ENCODE assay signal across 16 cellular contexts in the genomic region with DNA sequence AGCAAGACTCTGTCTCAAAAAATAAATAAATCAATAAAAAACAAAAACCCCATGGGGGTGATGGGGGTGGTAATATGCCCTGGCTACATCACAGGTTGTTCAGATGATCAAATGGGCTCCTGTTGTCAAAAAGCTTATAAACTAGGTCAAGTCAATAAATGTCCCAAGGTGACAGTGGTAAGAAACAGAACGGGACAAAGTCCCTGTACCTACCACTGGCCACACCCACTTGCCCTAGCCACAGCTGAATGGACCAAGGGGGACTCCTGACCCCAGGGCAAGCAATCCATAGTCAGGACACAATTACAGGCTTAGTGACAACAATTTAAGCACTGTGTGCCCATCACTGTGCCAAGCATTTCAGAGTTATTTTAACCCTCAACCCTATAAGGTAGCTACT. TPM values are rescaled to one million over a fixed set of nuclear protein-coding genes. Genes with fewer than 3 reads are reported as not detected.
DNase-seq lines count a peak whose midpoint lies in the region; ATAC-seq and TF ChIP-seq lines count a peak whose summit lies in the region.
"Had no signal": no experiment of that assay in that cellular context is flagged by ENCODE, and none has a peak within 500 bp of the region (broad histone marks: within the 10 kb centered on the region; RNA-seq: fewer than 3 reads in every experiment).

No MANE protein-coding gene starts in this region.

- no peaks in the 10 kb centered on the region for H3K27me3 Mint-ChIP-seq in activated CD8-positive, alpha-beta T cell treated with anti-CD3 and anti-CD28 coated beads, Interleukin-2, amount 10 ng/mL, durations not matched to agents 7 days and 5 days (ENCODE audit: low read depth)

- CTCF ChIA-PET in activated CD8-positive, alpha-beta T cell treated with anti-CD3 and anti-CD28 coated beads, Interleukin-2, amount 10 ng/mL, durations not matched to agents 7 days and 5 days (lab: Charles Lee) = no interaction called here

- POLR2A ChIA-PET in activated CD8-positive, alpha-beta T cell treated with anti-CD3 and anti-CD28 coated beads, Interleukin-2, amount 10 ng/mL, durations not matched to agents 7 days and 5 days (lab: Charles Lee) = interaction anchor here (1.4 kb wide), 1 partner anchor 14 kb away, joined by 7 read pairs; no protein-coding TSS in a partner anchor

- intact Hi-C loops in colonic mucosa (cut with DNase I) = no loop called here
- intact Hi-C loops in tibial artery (cut with DNase I; ENCODE audit: low total_unique reads) = no loop called here

- WGBS in liver = 31% methylated on average over 1 of the region's 1 CpG

- no peaks in the 10 kb centered on the region for H3K27me3 ChIP-seq in HUES6 (ENCODE audit: control insufficient read depth, insufficient read depth, low read length)
- no peaks in the 10 kb centered on the region for H3K27me3 ChIP-seq in colonic mucosa
- no peaks in the 10 kb centered on the region for H3K27me3 ChIP-seq in liver (ENCODE audit: control insufficient read depth in 4 of 4, insufficient read depth in 4 of 4, low read length in 3 of 4)
- no peaks in the 10 kb centered on the region for H3K27me3 ChIP-seq in tibial artery

- peak in 1 of 2 donors; percentile 24 for TF ChIP-seq RAD21 in liver (IDR thresholded peaks at IDR 0.05)

- peak overlapping the region; percentile 34; the same call in 1 of the 2 replicates for H3K4me3 ChIP-seq in HUES6 (ENCODE audit: low read depth, low read length)
- no peak overlapping the region for H3K4me3 ChIP-seq in colonic mucosa
- no peak overlapping the region for H3K4me3 ChIP-seq in liver (ENCODE audit: low read depth in 1 of 3, low read length in 3 of 3)
- H3K4me3 ChIP-seq in tibial artery = no peak overlapping the region

- H3K4me3 Mint-ChIP-seq in stimulated activated effector memory CD8-positive, alpha-beta T cell treated with anti-CD3 and anti-CD28 coated beads, Interleukin-12 subunit alpha, Interleukin-12 subunit beta, amount 100 ng/mL, for 72 hours = no peak overlapping the region
- no peak overlapping the region for H3K4me3 Mint-ChIP-seq in activated CD8-positive, alpha-beta T cell treated with anti-CD3 and anti-CD28 coated beads, Interleukin-2, amount 10 ng/mL, durations not matched to agents 7 days and 5 days

- H3K9ac ChIP-seq in HUES6 (ENCODE audit: low read length) (no peak overlapping the region), colonic mucosa (ENCODE audit: low read depth in 2 of 2, low read length in 2 of 2) (no peak overlapping the region), liver (ENCODE audit: low read depth in 1 of 2, low read length in 2 of 2) (no peak overlapping the region)
- H3K9ac ChIP-seq: KMS-11 had no signal

- H3K27ac ChIP-seq in HUES6 (ENCODE audit: low read depth, low read length) = peak overlapping the region; percentile 64; the same call in 1 of the 2 replicates
- H3K27ac ChIP-seq in colonic mucosa = peak overlapping the region; percentile 0
- peak overlapping the region; percentile 52 to 66 for H3K27ac ChIP-seq in liver (ENCODE audit: low read depth in 1 of 2, low read length in 2 of 2)
- H3K27ac ChIP-seq in tibial artery = no peak overlapping the region
- H3K27ac ChIP-seq: KMS-11 had no signal

- H3K27ac Mint-ChIP-seq in stimulated activated effector memory CD8-positive, alpha-beta T cell treated with anti-CD3 and anti-CD28 coated beads, Interleukin-12 subunit alpha, Interleukin-12 subunit beta, amount 100 ng/mL, for 72 hours = peak overlapping the region; percentile 24
- no peak overlapping the region for H3K27ac Mint-ChIP-seq in activated CD8-positive, alpha-beta T cell treated with anti-CD3 and anti-CD28 coated beads, Interleukin-2, amount 10 ng/mL, durations not matched to agents 7 days and 5 days

- H3K9me3 Mint-ChIP-seq in stimulated activated effector memory CD8-positive, alpha-beta T cell treated with anti-CD3 and anti-CD28 coated beads, Interleukin-12 subunit alpha, Interleukin-12 subunit beta, amount 100 ng/mL, for 72 hours = no peaks in the 10 kb centered on the region
- no peaks in the 10 kb centered on the region for H3K9me3 Mint-ChIP-seq in activated CD8-positive, alpha-beta T cell treated with anti-CD3 and anti-CD28 coated beads, Interleukin-2, amount 10 ng/mL, durations not matched to agents 7 days and 5 days (ENCODE audit: insufficient read depth)

- peaks cover 21% of the 10 kb centered on the region for H3K4me1 ChIP-seq in HUES6 (ENCODE audit: control insufficient read depth, insufficient read depth, low read length)
- H3K4me1 ChIP-seq in colonic mucosa = peaks cover under 1% of the 10 kb centered on the region
- peaks cover 4 to 33% (median 26%) of the 10 kb centered on the region in 4 donors for H3K4me1 ChIP-seq in liver (ENCODE audit: control insufficient read depth in 4 of 4, insufficient read depth in 4 of 4, low read length in 3 of 4)
- peaks cover 0 to 5% (median 1%) of the 10 kb centered on the region in 4 donors for H3K4me1 ChIP-seq in tibial artery

- peaks cover 41% of the 10 kb centered on the region for H3K36me3 Mint-ChIP-seq in stimulated activated effector memory CD8-positive, alpha-beta T cell treated with anti-CD3 and anti-CD28 coated beads, Interleukin-12 subunit alpha, Interleukin-12 subunit beta, amount 100 ng/mL, for 72 hours
- peaks cover 53% of the 10 kb centered on the region for H3K36me3 Mint-ChIP-seq in activated CD8-positive, alpha-beta T cell treated with anti-CD3 and anti-CD28 coated beads, Interleukin-2, amount 10 ng/mL, durations not matched to agents 7 days and 5 days (ENCODE audit: low read depth)

- ATAC-seq in stimulated activated effector memory CD8-positive, alpha-beta T cell treated with anti-CD3 and anti-CD28 coated beads, Interleukin-12 subunit alpha, Interleukin-12 subunit beta, amount 100 ng/mL, for 72 hours = no peak
- no peak for ATAC-seq in GM21447 (IDR thresholded peaks at IDR 0.05; ENCODE audit: unreplicated experiment)
- ATAC-seq in activated CD8-positive, alpha-beta T cell treated with anti-CD3 and anti-CD28 coated beads, Interleukin-2, amount 10 ng/mL, durations not matched to agents 7 days and 5 days = no peak

- DNase-seq in colonic mucosa (peak; percentile 35), tibial artery (no peak)
- no peak for DNase-seq in stimulated activated effector memory CD8-positive, alpha-beta T cell treated with anti-CD3 and anti-CD28 coated beads, Interleukin-12 subunit alpha, Interleukin-12 subunit beta, amount 100 ng/mL, for 72 hours (ENCODE audit: low spot score in 2 of 2)
- no peak for DNase-seq in activated CD8-positive, alpha-beta T cell treated with anti-CD3 and anti-CD28 coated beads, Interleukin-2, amount 10 ng/mL, durations not matched to agents 7 days and 5 days
- DNase-seq: ACHN, Caco-2, EL, HCEC 1CT, NCI-H146, NCI-H2081, NCI-H510A treated with DMSO at 0.1 percent for 48 hours, NCI-H82 had no signal

- H3K4me1 Mint-ChIP-seq in stimulated activated effector memory CD8-positive, alpha-beta T cell treated with anti-CD3 and anti-CD28 coated beads, Interleukin-12 subunit alpha, Interleukin-12 subunit beta, amount 100 ng/mL, for 72 hours = peaks cover 16% of the 10 kb centered on the region
- peaks cover 4% of the 10 kb centered on the region for H3K4me1 Mint-ChIP-seq in activated CD8-positive, alpha-beta T cell treated with anti-CD3 and anti-CD28 coated beads, Interleukin-2, amount 10 ng/mL, durations not matched to agents 7 days and 5 days (ENCODE audit: low read depth)

- no peak for TF ChIP-seq CTCF in colonic mucosa (IDR thresholded peaks at IDR 0.05)
- TF ChIP-seq CTCF in liver (IDR thresholded peaks at IDR 0.05; ENCODE audit: low read depth, low read length, missing input control) = no peak
- TF ChIP-seq CTCF in tibial artery (IDR thresholded peaks at IDR 0.05) = no peak

- H3K36me3 ChIP-seq in HUES6 (ENCODE audit: control insufficient read depth, insufficient read depth, low read length) = peaks cover 64% of the 10 kb centered on the region
- H3K36me3 ChIP-seq in colonic mucosa = peaks cover 9% of the 10 kb centered on the region
- H3K36me3 ChIP-seq in liver (ENCODE audit: control insufficient read depth in 4 of 4, insufficient read depth in 3 of 4, low read depth in 1 of 4, low read length in 3 of 4) = peaks cover 6 to 39% (median 15%) of the 10 kb centered on the region in 4 donors
- H3K36me3 ChIP-seq in tibial artery = peaks cover 48 to 86% (median 79%) of the 10 kb centered on the region in 3 donors

- H3K9me3 ChIP-seq in HUES6 (ENCODE audit: control insufficient read depth, insufficient read depth, low read depth, low read length) (0 out of 2 replicates have a peak, but pooled peaks cover 3% of the 10 kb centered on the region), colonic mucosa (no peaks in the 10 kb centered on the region), liver (ENCODE audit: control insufficient read depth in 4 of 4, low read length in 3 of 4) (no peaks in the 10 kb centered on the region), tibial artery (no peaks in the 10 kb centered on the region)
- H3K9me3 ChIP-seq: Caco-2 had no signal

TF ChIP-seq in liver, 16 proteins besides CTCF, POLR2A, EP300 and RAD21 (continues in another document):
- TF ChIP-seq TAF1 (conservative IDR thresholded peaks at IDR 0.05) (no peak), SP1 (IDR thresholded peaks at IDR 0.05) (peak; percentile 93), EGR1 (IDR thresholded peaks at IDR 0.05; ENCODE audit: low read depth in 2 of 2) (no peak)

RNA-seq across cellular contexts. Expression of a gene that starts 6.0 kb away (rescaled TPM):
- 10 to 100 TPM; 28.9 to 36.0 TPM for total RNA-seq in colonic mucosa
- total RNA-seq in liver = 10 to 100 TPM; 28.4 to 33.9 TPM
- 10 to 100 TPM; 12.8 to 19.4 TPM for polyA plus RNA-seq in liver
- total RNA-seq in activated CD8-positive, alpha-beta T cell treated with anti-CD3 and anti-CD28 coated beads, Interleukin-2, amount 10 ng/mL, durations not matched to agents 7 days and 5 days = 10 to 100 TPM; 17.1 to 18.1 TPM

RNA-seq across cellular contexts. Expression of a gene that starts 9.4 kb away (rescaled TPM):
- total RNA-seq in colonic mucosa (10 to 100 TPM; 11.6 to 15.2 TPM), liver (1 to 10 TPM; 1.8 to 5.1 TPM)
- 1 to 10 TPM in 1 of 2 donors, under 1 TPM in 1; 0.89 to 1.3 TPM for polyA plus RNA-seq in liver
- 1 to 10 TPM; 1.6 to 1.9 TPM for total RNA-seq in activated CD8-positive, alpha-beta T cell treated with anti-CD3 and anti-CD28 coated beads, Interleukin-2, amount 10 ng/mL, durations not matched to agents 7 days and 5 days

RNA-seq across cellular contexts. Expression of a gene that starts 14.9 kb away (rescaled TPM):
- total RNA-seq in colonic mucosa = 100 to 1,000 TPM; 125 to 135 TPM
- total RNA-seq in liver = 1 to 10 TPM; 7.2 to 8.9 TPM
- 100 to 1,000 TPM in 1 of 2 donors, 10 to 100 TPM in 1; 70.9 to 115 TPM for polyA plus RNA-seq in liver
- 10 to 100 TPM; 77.2 to 78.2 TPM for total RNA-seq in activated CD8-positive, alpha-beta T cell treated with anti-CD3 and anti-CD28 coated beads, Interleukin-2, amount 10 ng/mL, durations not matched to agents 7 days and 5 days

RNA-seq across cellular contexts. Expression of a gene that starts 25.9 kb away (rescaled TPM):
- total RNA-seq in colonic mucosa (100 to 1,000 TPM; 131 to 154 TPM), liver (10 to 100 TPM; 43.7 to 45.4 TPM)
- polyA plus RNA-seq in liver = 100 to 1,000 TPM in 1 of 2 donors, 10 to 100 TPM in 1; 67.7 to 235 TPM
- 100 to 1,000 TPM in 1 of 2 experiments, 10 to 100 TPM in 1; 90.7 to 102 TPM for total RNA-seq in activated CD8-positive, alpha-beta T cell treated with anti-CD3 and anti-CD28 coated beads, Interleukin-2, amount 10 ng/mL, durations not matched to agents 7 days and 5 days

Comparison
In these comparisons a context has a peak if more than half of its experiments do, and no peak if none do; other contexts are left out.
1. H3K27ac ChIP-seq: peak in HUES6 (single experiment), colonic mucosa (single experiment) and liver (2 of 2); none in tibial artery (0 of 2).
2. RNA of a gene that starts 14.9 kb away (total RNA-seq): 125 to 135 TPM in colonic mucosa and 77.2 to 78.2 TPM in activated CD8-positive, alpha-beta T cell treated with anti-CD3 and anti-CD28 coated beads, Interleukin-2, amount 10 ng/mL, durations not matched to agents 7 days and 5 days; 7.2 to 8.9 TPM in liver; every median in the first group is over 4 times any median in the second.